Comparison of ENCODE assay signal across 13 cellular contexts in genomic region chr6:84411060-84411629, GRCh38.
DNase-seq lines count a peak whose midpoint lies in the region; TF ChIP-seq lines count a peak whose summit lies in the region.
"Had no signal": no experiment of that assay in that cellular context is flagged by ENCODE, and none has a peak within 500 bp of the region (broad histone marks: within the 10 kb centered on the region; RNA-seq: fewer than 3 reads in every experiment).

No MANE protein-coding gene starts in this region.

- H2BK15ac ChIP-seq in mesenchymal stem cell (ENCODE audit: low read depth, poor library complexity, severe bottlenecking), result no peak overlapping the region

- H3K4me1 ChIP-seq in mesenchymal stem cell (ENCODE audit: control insufficient read depth, insufficient read depth, low read depth, low read length), result no peaks in the 10 kb centered on the region

- no peak overlapping the region for H3K27ac ChIP-seq in mesenchymal stem cell (ENCODE audit: low read length, poor library complexity, severe bottlenecking)

- no peak overlapping the region for H3K4me2 ChIP-seq in mesenchymal stem cell (ENCODE audit: low read length, poor library complexity, severe bottlenecking)

- no peaks in the 10 kb centered on the region for H3K27me3 ChIP-seq in BJ (ENCODE audit: control insufficient read depth, insufficient read depth, low read length)
- peaks cover 0 to 8% of the 10 kb centered on the region in 2 experiments for H3K27me3 ChIP-seq in mesenchymal stem cell (ENCODE audit: control insufficient read depth in 1 of 2, insufficient read depth in 1 of 2, low read length in 2 of 2)

- no peak overlapping the region for H2BK5ac ChIP-seq in mesenchymal stem cell (ENCODE audit: low read depth, low read length, poor library complexity, severe bottlenecking)

- no peak overlapping the region for H3K14ac ChIP-seq in mesenchymal stem cell (ENCODE audit: low read length in 2 of 2)

- no peak overlapping the region for H2BK12ac ChIP-seq in mesenchymal stem cell (ENCODE audit: low read length in 2 of 2)

- no peak overlapping the region for H2AFZ ChIP-seq in mesenchymal stem cell (ENCODE audit: low read depth, low read length)

- peak; percentile 48 for DNase-seq in BJ (ENCODE audit: low read depth)
- peak; percentile 79 for DNase-seq in LHCN-M2 (ENCODE audit: low read depth)
- DNase-seq in amniotic epithelial cell (ENCODE audit: low read depth), result peak; percentile 27
- DNase-seq in mesenchymal stem cell, result peak; percentile 6
- no peak for DNase-seq in NCI-H446 treated with DMSO at 0.1 percent for 48 hours (lab: John Stamatoyannopoulos, UW)
- DNase-seq in SHP77 (lab: John Stamatoyannopoulos, UW), result no peak
- no peak for DNase-seq in effector CD8-positive, alpha-beta T cell (lab: John Stamatoyannopoulos, UW)
- no peak for DNase-seq in HT-29 (ENCODE audit: low spot score)
- DNase-seq: amygdala, C1 segment of cervical spinal cord, GDM1, naive B cell, NCI-H187 had no signal

- H3K9ac ChIP-seq in mesenchymal stem cell (ENCODE audit: low read length), result peak overlapping the region; percentile 42

- H3K4me3 ChIP-seq in BJ (ENCODE audit: low read depth, low read length) (no peak overlapping the region), mesenchymal stem cell (ENCODE audit: insufficient read depth in 1 of 2, low read depth in 1 of 2, low read length in 2 of 2) (no peak overlapping the region)

- no peak for TF ChIP-seq CTCF in BJ (IDR thresholded peaks at IDR 0.05; ENCODE audit: insufficient read depth, low read depth, low read length)

- no peak overlapping the region for H2AK5ac ChIP-seq in mesenchymal stem cell (ENCODE audit: low read length, severe bottlenecking)

- CTCF ChIA-PET in BJ (lab: Yijun Ruan, JAX), result interaction anchor here (0.7 to 1.7 kb wide), 2 partner anchors 11 to 1021 kb away, joined by 3 read pairs; no protein-coding TSS in a partner anchor

- H4K8ac ChIP-seq in mesenchymal stem cell (ENCODE audit: low read length), result no peak overlapping the region

- POLR2A ChIA-PET in BJ (lab: Charles Lee), result no interaction called here

- no peaks in the 10 kb centered on the region for H3K36me3 ChIP-seq in BJ (ENCODE audit: control insufficient read depth, insufficient read depth, low read length)
- no peaks in the 10 kb centered on the region for H3K36me3 ChIP-seq in mesenchymal stem cell (ENCODE audit: control insufficient read depth in 1 of 2, insufficient read depth in 2 of 2, low read depth in 1 of 2, low read length in 2 of 2)

- no peak overlapping the region for H3K18ac ChIP-seq in mesenchymal stem cell (ENCODE audit: low read depth in 1 of 2, low read length in 2 of 2)

- H3K9me3 ChIP-seq in mesenchymal stem cell (ENCODE audit: control insufficient read depth, low read length), result no peaks in the 10 kb centered on the region

- no peak overlapping the region for H2BK120ac ChIP-seq in mesenchymal stem cell (ENCODE audit: low read depth, low read length)

- H4K91ac ChIP-seq in mesenchymal stem cell (ENCODE audit: low read length), result no peak overlapping the region

- H3K79me1 ChIP-seq in mesenchymal stem cell (replicated peaks; ENCODE audit: low read length, poor library complexity, severe bottlenecking), result no peaks in the 10 kb centered on the region

- no CpG with 5 or more reads among the region's 1 CpG for whole genome bisulfite sequencing in mesenchymal stem cell

- H3K23ac ChIP-seq in mesenchymal stem cell (ENCODE audit: low read length in 2 of 2), result no peak overlapping the region

- no peak overlapping the region for H3K4ac ChIP-seq in mesenchymal stem cell (ENCODE audit: low read depth in 1 of 2, low read length in 2 of 2)

Comparison
In these comparisons a context has a peak if more than half of its experiments do, and no peak if none do; other contexts are left out.
1. DNase-seq: peak in BJ (single experiment), LHCN-M2 (single experiment), amniotic epithelial cell (single experiment) and mesenchymal stem cell (single experiment); none in NCI-H446 treated with DMSO at 0.1 percent for 48 hours (single experiment), SHP77 (0 of 2), effector CD8-positive, alpha-beta T cell (single experiment) and HT-29 (single experiment).